17 cellular contexts compared by ENCODE assay signal in genomic region chr6:111849298-111849697, GRCh38. TPM values are rescaled to one million over a fixed set of nuclear protein-coding genes. Genes with fewer than 3 reads are reported as not detected.
DNase-seq lines count a peak whose midpoint lies in the region; ATAC-seq and TF ChIP-seq lines count a peak whose summit lies in the region.
"Had no signal": no experiment of that assay in that cellular context is flagged by ENCODE, and none has a peak within 500 bp of the region (broad histone marks: within the 10 kb centered on the region; RNA-seq: fewer than 3 reads in every experiment).

No MANE protein-coding gene starts in this region.

- TF ChIP-seq RAD21 in IMR-90 (IDR thresholded peaks at IDR 0.05; ENCODE audit: low read length), result no peak

- no peaks in the 10 kb centered on the region for H3K9me3 Mint-ChIP-seq in activated T-cell treated with anti-CD3 and anti-CD28 coated beads, Interleukin-2, amount 50 U/mL, for 72 hours
- H3K9me3 Mint-ChIP-seq in central memory CD8-positive, alpha-beta T cell, result no peaks in the 10 kb centered on the region
- H3K9me3 Mint-ChIP-seq in natural killer cell treated with Interleukin-12 subunit alpha and Interleukin-12 subunit beta and Interleukin-15 and Interleukin-18, amount 100 ng/mL, for 72 hours, result no peaks in the 10 kb centered on the region

- no peak overlapping the region for H2BK15ac ChIP-seq in IMR-90 (ENCODE audit: low read depth, low read length)

- intact Hi-C loops in IMR-90 (cut with micrococcal nuclease) (no loop called here), esophagus squamous epithelium (cut with DNase I) (no loop called here), aorta (cut with DNase I) (no loop called here)

- no peak overlapping the region for H4K5ac ChIP-seq in IMR-90 (ENCODE audit: low read depth, low read length)

- peak overlapping the region; percentile 8 for H2AK9ac ChIP-seq in IMR-90 (replicated peaks; ENCODE audit: low read depth, low read length, poor library complexity)

- no TSS peak for BruUV-seq in IMR-90 (replicated peaks; lab: Mats Ljungman, UMichigan)

- TF ChIP-seq CTCF in IMR-90 (conservative IDR thresholded peaks at IDR 0.05; ENCODE audit: low read depth, low read length) (no peak), esophagus squamous epithelium (IDR thresholded peaks at IDR 0.05) (no peak)

- H2BK5ac ChIP-seq in IMR-90 (ENCODE audit: low read depth, low read length, poor library complexity, severe bottlenecking), result no peak overlapping the region

- H2AK5ac ChIP-seq in IMR-90 (ENCODE audit: low read depth, low read length), result peak overlapping the region; percentile 27; the same call in 1 of the 2 replicates

- H3K79me1 ChIP-seq in IMR-90 (ENCODE audit: low read depth in 1 of 2, low read length in 2 of 2), result peaks cover 34 to 58% of the 10 kb centered on the region in 2 experiments

- no peaks in the 10 kb centered on the region for H3K27me3 ChIP-seq in IMR-90 (ENCODE audit: control insufficient read depth, insufficient read depth, low read length)
- no peaks in the 10 kb centered on the region for H3K27me3 ChIP-seq in esophagus squamous epithelium
- H3K27me3 ChIP-seq in aorta (ENCODE audit: control insufficient read depth in 1 of 2, insufficient read depth in 2 of 2, low read length in 1 of 2), result no peaks in the 10 kb centered on the region
- H3K27me3 ChIP-seq: tibial artery had no signal

- H2AFZ ChIP-seq in IMR-90 (replicated peaks; ENCODE audit: low read length, poor library complexity), result no peak overlapping the region

- CTCF ChIA-PET in IMR-90 (lab: Yijun Ruan, JAX), result no interaction called here

- H3K36me3 ChIP-seq in IMR-90 (ENCODE audit: control insufficient read depth, insufficient read depth, low read length), result peaks cover 6% of the 10 kb centered on the region
- H3K36me3 ChIP-seq in esophagus squamous epithelium, result no peaks in the 10 kb centered on the region
- peaks cover 0 to 2% of the 10 kb centered on the region in 2 donors for H3K36me3 ChIP-seq in aorta (ENCODE audit: control insufficient read depth in 1 of 2, insufficient read depth in 2 of 2, low read length in 1 of 2)
- H3K36me3 ChIP-seq: tibial artery had no signal

- no peak for ATAC-seq in activated T-cell treated with anti-CD3 and anti-CD28 coated beads, Interleukin-2, amount 50 U/mL, for 72 hours (replicated peaks in 1 of 2)
- ATAC-seq in IMR-90 (ENCODE audit: low read depth) (no peak), aorta (ENCODE audit: low FRiP score) (no peak)
- no peak for ATAC-seq in central memory CD8-positive, alpha-beta T cell (replicated peaks; ENCODE audit: extremely low read depth, poor library complexity, severe bottlenecking)
- ATAC-seq in natural killer cell treated with Interleukin-12 subunit alpha and Interleukin-12 subunit beta and Interleukin-15 and Interleukin-18, amount 100 ng/mL, for 72 hours, result no peak
- ATAC-seq: HCT116, HepG2 had no signal

- peaks cover 11% of the 10 kb centered on the region for H3K4me1 ChIP-seq in IMR-90 (ENCODE audit: control insufficient read depth, insufficient read depth, low read length)
- H3K4me1 ChIP-seq in esophagus squamous epithelium, result peaks cover 0 to 77% (median 29%) of the 10 kb centered on the region in 3 donors
- no peaks in the 10 kb centered on the region for H3K4me1 ChIP-seq in aorta (ENCODE audit: control insufficient read depth in 1 of 2, insufficient read depth in 2 of 2, low read length in 2 of 2)

- no peak overlapping the region for H2BK120ac ChIP-seq in IMR-90 (ENCODE audit: low read depth, low read length)

- H3K9me1 ChIP-seq in IMR-90 (ENCODE audit: insufficient read depth, low read length), result peaks cover 7% of the 10 kb centered on the region; the same call in 1 of the 2 replicates

- peak overlapping the region; percentile 41 for H3K27ac Mint-ChIP-seq in activated T-cell treated with anti-CD3 and anti-CD28 coated beads, Interleukin-2, amount 50 U/mL, for 72 hours
- H3K27ac Mint-ChIP-seq in central memory CD8-positive, alpha-beta T cell (ENCODE audit: low read depth), result peak overlapping the region; percentile 90
- peak overlapping the region; percentile 70 to 79 for H3K27ac Mint-ChIP-seq in natural killer cell treated with Interleukin-12 subunit alpha and Interleukin-12 subunit beta and Interleukin-15 and Interleukin-18, amount 100 ng/mL, for 72 hours

- no peak overlapping the region for H3K4ac ChIP-seq in IMR-90 (ENCODE audit: low read depth, low read length)

- no peak for TF ChIP-seq POLR2A in IMR-90 (IDR thresholded peaks at IDR 0.05; ENCODE audit: low read depth, low read length)
- no peak for TF ChIP-seq POLR2A in esophagus squamous epithelium (IDR thresholded peaks at IDR 0.05)

- no peak overlapping the region for H3K9ac ChIP-seq in IMR-90 (ENCODE audit: low read depth, low read length)

- no peak overlapping the region for H2BK20ac ChIP-seq in IMR-90 (ENCODE audit: low read depth, low read length)

- no peak overlapping the region for H3K4me2 ChIP-seq in IMR-90 (ENCODE audit: low read depth, low read length)

- H3K9me3 ChIP-seq in IMR-90 (ENCODE audit: control insufficient read depth, insufficient read depth, low read length), result no peaks in the 10 kb centered on the region
- H3K9me3 ChIP-seq in esophagus squamous epithelium, result no peaks in the 10 kb centered on the region
- no peaks in the 10 kb centered on the region for H3K9me3 ChIP-seq in aorta (ENCODE audit: control insufficient read depth, low read length)
- H3K9me3 ChIP-seq: tibial artery had no signal

- in situ Hi-C loops in IMR-90 (cut with MboI; ENCODE audit: low sequenced_read_pairs), result no loop called here

- H4K8ac ChIP-seq in IMR-90 (ENCODE audit: low read depth in 2 of 2, low read length in 2 of 2), result no peak overlapping the region

- peaks cover 34% of the 10 kb centered on the region for H4K20me1 ChIP-seq in IMR-90 (ENCODE audit: insufficient read depth, low read length)

- H3K14ac ChIP-seq in IMR-90 (replicated peaks; ENCODE audit: low read depth, low read length), result 0 out of 2 replicates have a peak overlapping the region, but pooled peaks have one; percentile 22

- peaks cover 56% of the 10 kb centered on the region for H3K4me1 Mint-ChIP-seq in activated T-cell treated with anti-CD3 and anti-CD28 coated beads, Interleukin-2, amount 50 U/mL, for 72 hours (ENCODE audit: low read depth)
- peaks cover 95% of the 10 kb centered on the region for H3K4me1 Mint-ChIP-seq in central memory CD8-positive, alpha-beta T cell
- H3K4me1 Mint-ChIP-seq in natural killer cell treated with Interleukin-12 subunit alpha and Interleukin-12 subunit beta and Interleukin-15 and Interleukin-18, amount 100 ng/mL, for 72 hours (ENCODE audit: low read depth in 2 of 2), result peaks cover 87 to 96% of the 10 kb centered on the region in 2 donors

- peak overlapping the region; percentile 33 to 56 for H3K4me3 Mint-ChIP-seq in activated T-cell treated with anti-CD3 and anti-CD28 coated beads, Interleukin-2, amount 50 U/mL, for 72 hours
- H3K4me3 Mint-ChIP-seq in central memory CD8-positive, alpha-beta T cell, result peak overlapping the region; percentile 56
- H3K4me3 Mint-ChIP-seq in natural killer cell treated with Interleukin-12 subunit alpha and Interleukin-12 subunit beta and Interleukin-15 and Interleukin-18, amount 100 ng/mL, for 72 hours, result peak overlapping the region; percentile 30

- H3K27ac ChIP-seq in IMR-90 (ENCODE audit: insufficient read depth, low read length) (no peak overlapping the region), esophagus squamous epithelium (no peak overlapping the region), aorta (ENCODE audit: low read depth in 1 of 2, low read length in 2 of 2) (no peak overlapping the region)
- H3K27ac ChIP-seq: tibial artery had no signal

- dilution Hi-C loops in IMR-90 (cut with HindIII; ENCODE audit: low sequenced_read_pairs, unreplicated experiment), result no loop called here

- WGBS in IMR-90 (ENCODE audit: extremely low coverage in 2 of 2, insufficient read length in 1 of 2), 2 experiments, result no CpG with 5 or more reads among the region's 5 CpGs
- 75 to 100% methylated on average over 3 to 4 of the region's 5 CpGs for WGBS in esophagus squamous epithelium, 2 donors
- 88 to 95% methylated on average over 5 of the region's 5 CpGs for WGBS in aorta, 2 donors

- H3K56ac ChIP-seq in IMR-90 (ENCODE audit: extremely low read depth, insufficient read depth, low read length), result no peak overlapping the region

- no peak overlapping the region for H4K91ac ChIP-seq in IMR-90 (ENCODE audit: insufficient read depth, low read depth, low read length)

- H3K23ac ChIP-seq in IMR-90 (ENCODE audit: low read depth, low read length), result no peak overlapping the region

- POLR2A ChIA-PET in IMR-90 (lab: Charles Lee; ENCODE audit: unreplicated experiment), result no interaction called here

- H3K27me3 Mint-ChIP-seq in activated T-cell treated with anti-CD3 and anti-CD28 coated beads, Interleukin-2, amount 50 U/mL, for 72 hours (ENCODE audit: low read depth), result no peaks in the 10 kb centered on the region
- no peaks in the 10 kb centered on the region for H3K27me3 Mint-ChIP-seq in central memory CD8-positive, alpha-beta T cell
- no peaks in the 10 kb centered on the region for H3K27me3 Mint-ChIP-seq in natural killer cell treated with Interleukin-12 subunit alpha and Interleukin-12 subunit beta and Interleukin-15 and Interleukin-18, amount 100 ng/mL, for 72 hours

- H3K4me3 ChIP-seq in IMR-90 (ENCODE audit: insufficient read depth, low read depth, low read length) (no peak overlapping the region), esophagus squamous epithelium (no peak overlapping the region), aorta (ENCODE audit: low read length in 2 of 2) (no peak overlapping the region)
- H3K4me3 ChIP-seq: tibial artery had no signal

- no peak overlapping the region for H3K18ac ChIP-seq in IMR-90 (ENCODE audit: low read depth, low read length)

- DNase-seq in activated T-cell treated with anti-CD3 and anti-CD28 coated beads, Interleukin-2, amount 50 U/mL, for 72 hours, result no peak
- DNase-seq in activated T-cell treated with anti-CD3 and anti-CD28 coated beads, Interleukin-2, amount 50 U/mL, for 48 hours, result no peak
- DNase-seq in IMR-90 (no peak), Kasumi-1 (lab: John Stamatoyannopoulos, UW) (no peak), esophagus squamous epithelium (lab: John Stamatoyannopoulos, UW) (no peak), aorta (no peak)
- DNase-seq in central memory CD8-positive, alpha-beta T cell (ENCODE audit: low spot score in 2 of 2), result no peak
- DNase-seq in natural killer cell treated with Interleukin-12 subunit alpha and Interleukin-12 subunit beta and Interleukin-15 and Interleukin-18, amount 100 ng/mL, for 72 hours (ENCODE audit: low spot score), result no peak
- DNase-seq: activated CD8-positive, alpha-beta memory T cell treated with anti-CD3 and anti-CD28 coated beads for 24 hours; DND-41; NCI-H1436; NCI-H2171; NCI-H69; nucleus accumbens; tibial artery had no signal

- peaks cover 0 to 28% of the 10 kb centered on the region in 2 donors for H3K36me3 Mint-ChIP-seq in activated T-cell treated with anti-CD3 and anti-CD28 coated beads, Interleukin-2, amount 50 U/mL, for 72 hours (ENCODE audit: insufficient read depth in 2 of 2)
- peaks cover 54% of the 10 kb centered on the region for H3K36me3 Mint-ChIP-seq in central memory CD8-positive, alpha-beta T cell (ENCODE audit: insufficient read depth)
- H3K36me3 Mint-ChIP-seq in natural killer cell treated with Interleukin-12 subunit alpha and Interleukin-12 subunit beta and Interleukin-15 and Interleukin-18, amount 100 ng/mL, for 72 hours, result peaks cover 10% of the 10 kb centered on the region

RNA-seq across cellular contexts. Expression of gene FYN, which starts 24.0 kb away (rescaled TPM):
- total RNA-seq in activated T-cell treated with anti-CD3 and anti-CD28 coated beads, Interleukin-2, amount 50 U/mL, for 72 hours, result 100 to 1,000 TPM; 504 to 505 TPM
- total RNA-seq in IMR-90 (2012; rRNA removed) (36.4 and 41.1 TPM in 2 replicates), esophagus squamous epithelium (10 to 100 TPM; 11.8 to 54.6 (median 21.4) TPM), aorta (100 to 1,000 TPM; 100 to 162 TPM)
- polyA plus RNA-seq in IMR-90 (2012; rRNA removed) (30.8 and 35.1 TPM in 2 replicates), aorta (10 to 100 TPM; 31.7 to 32.5 TPM)
- polyA plus RNA-seq in IMR-90 (2012; cell fraction: cytosol; rRNA removed), result 41.7 and 98.8 TPM in 2 replicates
- 36.3 and 72.0 TPM in 2 replicates for polyA plus RNA-seq in IMR-90 (2012; cell fraction: nucleus; rRNA removed; ENCODE audit: low replicate concordance)
- total RNA-seq in natural killer cell treated with Interleukin-12 subunit alpha and Interleukin-12 subunit beta and Interleukin-15 and Interleukin-18, amount 100 ng/mL, for 72 hours, result 100 to 1,000 TPM; 273 to 443 TPM
